8 cellular contexts compared by ENCODE assay signal in the genomic region with DNA sequence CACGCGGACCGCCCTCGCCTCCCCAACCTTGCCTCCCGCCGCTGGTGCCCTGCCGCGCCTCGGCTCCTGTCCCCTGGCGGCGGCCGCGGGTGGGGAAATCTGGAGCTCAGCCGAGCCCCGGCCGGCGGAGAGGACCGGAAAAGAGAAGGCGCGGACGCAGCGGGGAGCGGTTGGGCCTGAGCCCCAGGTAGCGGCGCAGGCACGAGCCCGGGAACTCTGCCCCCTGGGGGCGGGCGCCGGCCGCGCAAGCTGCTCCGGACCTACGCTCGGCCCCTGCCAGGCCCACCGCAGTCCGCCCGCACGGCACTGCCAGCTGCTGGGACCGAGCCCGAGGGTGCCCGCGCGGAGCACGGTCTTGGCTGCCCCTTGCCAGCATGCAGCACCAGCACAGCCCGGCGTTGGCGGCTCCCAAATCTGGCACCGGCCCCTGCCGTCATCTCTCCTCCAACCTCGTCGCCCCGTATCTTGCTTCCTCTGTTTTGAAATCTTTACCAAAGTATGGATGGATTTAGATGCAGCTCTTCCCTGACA. TPM values are rescaled to one million over a fixed set of nuclear protein-coding genes. Genes with fewer than 3 reads are reported as not detected.
DNase-seq lines count a peak whose midpoint lies in the region; ATAC-seq and TF ChIP-seq lines count a peak whose summit lies in the region.

A gene with protein sequence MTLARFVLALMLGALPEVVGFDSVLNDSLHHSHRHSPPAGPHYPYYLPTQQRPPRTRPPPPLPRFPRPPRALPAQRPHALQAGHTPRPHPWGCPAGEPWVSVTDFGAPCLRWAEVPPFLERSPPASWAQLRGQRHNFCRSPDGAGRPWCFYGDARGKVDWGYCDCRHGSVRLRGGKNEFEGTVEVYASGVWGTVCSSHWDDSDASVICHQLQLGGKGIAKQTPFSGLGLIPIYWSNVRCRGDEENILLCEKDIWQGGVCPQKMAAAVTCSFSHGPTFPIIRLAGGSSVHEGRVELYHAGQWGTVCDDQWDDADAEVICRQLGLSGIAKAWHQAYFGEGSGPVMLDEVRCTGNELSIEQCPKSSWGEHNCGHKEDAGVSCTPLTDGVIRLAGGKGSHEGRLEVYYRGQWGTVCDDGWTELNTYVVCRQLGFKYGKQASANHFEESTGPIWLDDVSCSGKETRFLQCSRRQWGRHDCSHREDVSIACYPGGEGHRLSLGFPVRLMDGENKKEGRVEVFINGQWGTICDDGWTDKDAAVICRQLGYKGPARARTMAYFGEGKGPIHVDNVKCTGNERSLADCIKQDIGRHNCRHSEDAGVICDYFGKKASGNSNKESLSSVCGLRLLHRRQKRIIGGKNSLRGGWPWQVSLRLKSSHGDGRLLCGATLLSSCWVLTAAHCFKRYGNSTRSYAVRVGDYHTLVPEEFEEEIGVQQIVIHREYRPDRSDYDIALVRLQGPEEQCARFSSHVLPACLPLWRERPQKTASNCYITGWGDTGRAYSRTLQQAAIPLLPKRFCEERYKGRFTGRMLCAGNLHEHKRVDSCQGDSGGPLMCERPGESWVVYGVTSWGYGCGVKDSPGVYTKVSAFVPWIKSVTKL (minus strand): TSS at position 161 of the 531 bp plus-strand sequence. CDS start 283 bp downstream, outside the sequence.

- H3K27ac ChIP-seq in HL-60 (replicated peaks) = no peak within 1 kb of the TSS
- H3K27ac ChIP-seq in RWPE1 = no peak within 1 kb of the TSS

- peak; percentile 89 for DNase-seq in DMS53 (lab: John Stamatoyannopoulos, UW)
- DNase-seq in HL-60 (ENCODE audit: low read depth in 1 of 2, low spot score in 1 of 2) = peak; percentile 27 to 77
- DNase-seq in RWPE1 (ENCODE audit: low spot score) = peak; percentile 69
- DNase-seq in activated naive CD4-positive, alpha-beta T cell treated with anti-CD3 and anti-CD28 coated beads for 36 hours = peak; percentile 69
- DNase-seq in Right ventricle myocardium superior = peak; percentile 64
- DNase-seq in posterior cingulate gyrus = peak in 8 of 10 donors; percentile 9 to 87 (median 28)
- no peak for DNase-seq in NK-92 treated with Interleukin-12 subunit alpha and Interleukin-12 subunit beta, amount 100 ng/mL, for 24 hours (lab: John Stamatoyannopoulos, UW)

- no peak within 1 kb of the TSS for H3K27ac Mint-ChIP-seq in activated naive CD4-positive, alpha-beta T cell treated with anti-CD3 and anti-CD28 coated beads for 36 hours

- CTCF ChIA-PET in RWPE1 (lab: Yijun Ruan, JAX) = interaction anchor here (0.6 to 1.8 kb wide), 13 partner anchors 10 to 172 kb away, joined by 3 to 11 read pairs (median 3); no protein-coding TSS in a partner anchor
- CTCF ChIA-PET in activated naive CD4-positive, alpha-beta T cell treated with anti-CD3 and anti-CD28 coated beads for 36 hours (lab: Charles Lee) = interaction anchor here (0.6 to 3.2 kb wide), 13 partner anchors 10 to 1275 kb away, joined by 3 to 11 read pairs (median 4); no protein-coding TSS in a partner anchor

- H3K36me3 Mint-ChIP-seq in activated naive CD4-positive, alpha-beta T cell treated with anti-CD3 and anti-CD28 coated beads for 36 hours (ENCODE audit: low read depth) = no peaks in the 10 kb centered on the region

- TF ChIP-seq CTCF in HL-60 (IDR thresholded peaks at IDR 0.05; ENCODE audit: insufficient read depth, low read length) = peak; percentile 69
- peak; percentile 77 for TF ChIP-seq CTCF in RWPE1 (conservative IDR thresholded peaks at IDR 0.05; ENCODE audit: low read depth)

- POLR2A ChIA-PET in RWPE1 (lab: Yijun Ruan, JAX; ENCODE audit: low non-redundant PET) = no interaction called here

- peaks cover 14% of the 10 kb centered on the region for H3K4me1 Mint-ChIP-seq in activated naive CD4-positive, alpha-beta T cell treated with anti-CD3 and anti-CD28 coated beads for 36 hours (ENCODE audit: low read depth)

- H3K27me3 ChIP-seq in HL-60 (ENCODE audit: insufficient read depth, poor library complexity, severe bottlenecking) = no peaks in the 10 kb centered on the region

- H3K4me3 ChIP-seq in HL-60 (replicated peaks; ENCODE audit: insufficient read depth, low read length) = peak within 1 kb of the TSS; percentile 42

- intact Hi-C loops in activated naive CD4-positive, alpha-beta T cell treated with anti-CD3 and anti-CD28 coated beads for 36 hours (cut with micrococcal nuclease) = loop anchor here (1.0 to 5.0 kb wide), 2 partner anchors 72 to 334 kb away; partner anchors contain the start of gene METTL14
- intact Hi-C loops in Right ventricle myocardium superior (cut with DNase I) (no loop called here), posterior cingulate gyrus (cut with DNase I) (no loop called here)

- no peaks in the 10 kb centered on the region for H3K9me3 Mint-ChIP-seq in activated naive CD4-positive, alpha-beta T cell treated with anti-CD3 and anti-CD28 coated beads for 36 hours

- H3K4me3 Mint-ChIP-seq in activated naive CD4-positive, alpha-beta T cell treated with anti-CD3 and anti-CD28 coated beads for 36 hours = peak within 1 kb of the TSS; percentile 56

- peaks cover 72% of the 10 kb centered on the region for H3K27me3 Mint-ChIP-seq in activated naive CD4-positive, alpha-beta T cell treated with anti-CD3 and anti-CD28 coated beads for 36 hours (ENCODE audit: low read depth)

- ATAC-seq in GM21390 (IDR thresholded peaks at IDR 0.05; ENCODE audit: unreplicated experiment) = peak; percentile 99
- ATAC-seq in Right ventricle myocardium superior (ENCODE audit: poor library complexity) = peak; percentile 95

RNA-seq across cellular contexts. Expression of the gene that starts here (rescaled TPM):
- total RNA-seq in activated naive CD4-positive, alpha-beta T cell treated with anti-CD3 and anti-CD28 coated beads for 36 hours = not detected
- total RNA-seq in Right ventricle myocardium superior = not detected

Comparison
In these comparisons a context has a peak if more than half of its experiments do, and no peak if none do; other contexts are left out.
1. Peak in DNase-seq in activated naive CD4-positive, alpha-beta T cell treated with anti-CD3 and anti-CD28 coated beads for 36 hours; RNA of the gene not detected or under 1 TPM.
2. Peak in DNase-seq and ATAC-seq in Right ventricle myocardium superior; RNA of the gene not detected or under 1 TPM.